17 cellular contexts compared by ENCODE assay signal in the genomic region with DNA sequence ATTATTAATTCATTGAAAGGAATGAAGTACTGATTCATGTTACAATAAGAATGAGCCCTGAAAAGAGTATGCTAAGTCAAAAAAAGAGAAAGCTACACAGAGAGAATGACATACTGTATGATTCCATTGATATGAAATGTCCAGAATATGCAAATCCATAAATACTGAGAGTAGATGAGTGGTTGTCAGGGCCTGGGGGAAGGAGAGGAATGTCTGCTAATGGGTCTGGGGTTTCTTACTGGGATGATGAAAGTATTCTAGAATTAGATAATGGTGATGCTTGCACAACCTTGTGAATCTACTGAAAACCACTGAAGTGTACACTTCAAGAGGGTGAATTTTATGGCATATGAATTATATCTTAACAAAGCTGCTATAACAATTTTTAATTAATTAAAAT.
DNase-seq lines count a peak whose midpoint lies in the region; ATAC-seq and TF ChIP-seq lines count a peak whose summit lies in the region.
"Had no signal": no experiment of that assay in that cellular context is flagged by ENCODE, and none has a peak within 500 bp of the region (broad histone marks: within the 10 kb centered on the region; RNA-seq: fewer than 3 reads in every experiment).

No MANE protein-coding gene starts in this region.

- H3K9me3 ChIP-seq in gastroesophageal sphincter (no peaks in the 10 kb centered on the region), upper lobe of left lung (no peaks in the 10 kb centered on the region)
- H3K9me3 ChIP-seq: Caco-2, Peyer's patch had no signal

- no peak overlapping the region for H3K4me3 ChIP-seq in gastroesophageal sphincter
- H3K4me3 ChIP-seq in upper lobe of left lung: no peak overlapping the region
- H3K4me3 ChIP-seq: Peyer's patch had no signal

- H3K27ac ChIP-seq in gastroesophageal sphincter (peak overlapping the region; percentile 90 to 96 (median 94)), upper lobe of left lung (peak overlapping the region in 3 of 4 donors; percentile 68 to 89 (median 87))

- peak; percentile 92 for DNase-seq in amniotic epithelial cell (ENCODE audit: low read depth)
- DNase-seq in renal cortical epithelial cell (ENCODE audit: low read depth): peak; percentile 28
- no peak for DNase-seq in upper lobe of left lung
- no peak for DNase-seq in CD14-positive monocyte (ENCODE audit: low spot score)
- DNase-seq in COR-L47 (lab: John Stamatoyannopoulos, UW): no peak
- DNase-seq: Caco-2; CD4-positive, CD25-positive, alpha-beta regulatory T cell; GOT3; HCEC 1CT; NCI-H2081; NCI-H2171; NCI-H526; Peyer's patch had no signal

- TF ChIP-seq POLR2A in gastroesophageal sphincter (IDR thresholded peaks at IDR 0.05) (no peak), upper lobe of left lung (IDR thresholded peaks at IDR 0.05) (no peak)

- H3K36me3 Mint-ChIP-seq in CD14-positive monocyte: no peaks in the 10 kb centered on the region
- H3K36me3 Mint-ChIP-seq: CD4-positive, CD25-positive, alpha-beta regulatory T cell had no signal

- H3K27me3 ChIP-seq in gastroesophageal sphincter: no peaks in the 10 kb centered on the region
- H3K27me3 ChIP-seq in upper lobe of left lung: no peaks in the 10 kb centered on the region
- H3K27me3 ChIP-seq: Peyer's patch had no signal

- H3K36me3 ChIP-seq in gastroesophageal sphincter: peaks cover 0 to 67% of the 10 kb centered on the region in 2 donors
- peaks cover 7 to 49% (median 12%) of the 10 kb centered on the region in 4 donors for H3K36me3 ChIP-seq in upper lobe of left lung

- peaks cover 1 to 9% (median 4%) of the 10 kb centered on the region in 3 donors for H3K27me3 Mint-ChIP-seq in CD14-positive monocyte (ENCODE audit: low read depth in 3 of 3)

- intact Hi-C loops in CD14-positive monocyte (cut with micrococcal nuclease): no loop called here

- TF ChIP-seq CTCF in gastroesophageal sphincter (IDR thresholded peaks at IDR 0.05) (no peak), upper lobe of left lung (IDR thresholded peaks at IDR 0.05) (no peak), CD14-positive monocyte (IDR thresholded peaks at IDR 0.05) (no peak)

- H3K4me1 Mint-ChIP-seq in CD14-positive monocyte: peaks cover 8% of the 10 kb centered on the region
- H3K4me1 Mint-ChIP-seq: CD4-positive, CD25-positive, alpha-beta regulatory T cell had no signal

- H3K4me1 ChIP-seq in gastroesophageal sphincter (peaks cover 13 to 100% (median 25%) of the 10 kb centered on the region in 3 donors), upper lobe of left lung (peaks cover 46 to 60% (median 49%) of the 10 kb centered on the region in 4 donors)
- H3K4me1 ChIP-seq: Caco-2 had no signal

- H3K9me3 Mint-ChIP-seq in CD14-positive monocyte: no peaks in the 10 kb centered on the region

- H3K27ac Mint-ChIP-seq in CD14-positive monocyte: no peak overlapping the region
- H3K27ac Mint-ChIP-seq: B cell; CD4-positive, CD25-positive, alpha-beta regulatory T cell; IgD-negative memory B cell had no signal

- H3K4me3 Mint-ChIP-seq in CD14-positive monocyte: no peak overlapping the region
- H3K4me3 Mint-ChIP-seq: B cell; CD4-positive, CD25-positive, alpha-beta regulatory T cell; IgD-negative memory B cell had no signal

- TF ChIP-seq EP300 in gastroesophageal sphincter (IDR thresholded peaks at IDR 0.05): no peak
- no peak for TF ChIP-seq EP300 in upper lobe of left lung (IDR thresholded peaks at IDR 0.05)

- ATAC-seq in gastroesophageal sphincter (no peak), upper lobe of left lung (ENCODE audit: low FRiP score in 2 of 2) (no peak), HG03139 (IDR thresholded peaks at IDR 0.05; ENCODE audit: unreplicated experiment) (no peak)

Comparison
In these comparisons a context has a peak if more than half of its experiments do, and no peak if none do; other contexts are left out.
1. DNase-seq: peak in amniotic epithelial cell (single experiment) and renal cortical epithelial cell (single experiment); none in upper lobe of left lung (0 of 2), CD14-positive monocyte (single experiment) and COR-L47 (single experiment).